16 cellular contexts compared by ENCODE assay signal in genomic region chr3:123416647-123417046, GRCh38. TPM values are rescaled to one million over a fixed set of nuclear protein-coding genes. Genes with fewer than 3 reads are reported as not detected.
"Had no signal": no experiment of that assay in that cellular context is flagged by ENCODE, and none has a peak within 500 bp of the region (broad histone marks: within the 10 kb centered on the region; RNA-seq: fewer than 3 reads in every experiment).

No MANE protein-coding gene starts in this region.

- ATAC-seq: activated T-helper 17 cell treated with anti-CD3 and anti-CD28 coated beads, Interleukin-2, amount 50 U/mL, for 72 hours; naive thymus-derived CD8-positive, alpha-beta T cell had no signal

- H3K9me3 ChIP-seq: tibial nerve had no signal

- H3K4me1 Mint-ChIP-seq: activated CD4-positive, alpha-beta T cell treated with anti-CD3 and anti-CD28 coated beads, Interleukin-2, amount 10 ng/mL, durations not matched to agents 7 days and 5 days; activated T-helper 17 cell treated with anti-CD3 and anti-CD28 coated beads, Interleukin-2, amount 50 U/mL, for 72 hours had no signal

- H3K27ac Mint-ChIP-seq: activated CD4-positive, alpha-beta T cell treated with anti-CD3 and anti-CD28 coated beads, Interleukin-2, amount 10 ng/mL, durations not matched to agents 7 days and 5 days; activated T-helper 17 cell treated with anti-CD3 and anti-CD28 coated beads, Interleukin-2, amount 50 U/mL, for 72 hours; naive thymus-derived CD8-positive, alpha-beta T cell; stimulated activated naive CD8-positive, alpha-beta T cell treated with anti-CD3 and anti-CD28 coated beads, Interleukin-15, Interleukin-2, amounts not matched to agents 100 ng/mL and 50 ng/mL, for 24 hours had no signal

- H3K9me3 Mint-ChIP-seq: activated CD4-positive, alpha-beta T cell treated with anti-CD3 and anti-CD28 coated beads, Interleukin-2, amount 10 ng/mL, durations not matched to agents 7 days and 5 days; activated T-helper 17 cell treated with anti-CD3 and anti-CD28 coated beads, Interleukin-2, amount 50 U/mL, for 72 hours; naive thymus-derived CD8-positive, alpha-beta T cell; stimulated activated naive CD8-positive, alpha-beta T cell treated with anti-CD3 and anti-CD28 coated beads, Interleukin-15, Interleukin-2, amounts not matched to agents 100 ng/mL and 50 ng/mL, for 24 hours had no signal

- H3K27me3 ChIP-seq: tibial nerve had no signal

- H3K27me3 Mint-ChIP-seq: activated CD4-positive, alpha-beta T cell treated with anti-CD3 and anti-CD28 coated beads, Interleukin-2, amount 10 ng/mL, durations not matched to agents 7 days and 5 days; activated T-helper 17 cell treated with anti-CD3 and anti-CD28 coated beads, Interleukin-2, amount 50 U/mL, for 72 hours; stimulated activated naive CD8-positive, alpha-beta T cell treated with anti-CD3 and anti-CD28 coated beads, Interleukin-15, Interleukin-2, amounts not matched to agents 100 ng/mL and 50 ng/mL, for 24 hours had no signal

- DNase-seq: activated CD4-positive, alpha-beta T cell treated with anti-CD3 and anti-CD28 coated beads, Interleukin-2, amount 10 ng/mL, durations not matched to agents 7 days and 5 days; activated CD4-positive, CD25-positive, alpha-beta regulatory T cell; activated naive CD4-positive, alpha-beta T cell treated with anti-CD3 and anti-CD28 coated beads, Interleukin-2, amount 50 U/mL, for 16 hours; activated T-cell treated with anti-CD3 and anti-CD28 coated beads for 4 hours; amygdala; hypothalamus; kidney glomerular epithelial cell; SIG-M5; stimulated activated CD4-positive, alpha-beta T cell treated with anti-CD3 and anti-CD28 coated beads, Interleukin-15, amount 100 ng/mL, for 24 hours; stimulated activated CD4-positive, alpha-beta T cell treated with anti-CD3 and anti-CD28 coated beads, Interleukin-4, amount 100 ng/mL, for 24 hours; T-helper 2 cell had no signal

- H3K36me3 Mint-ChIP-seq: naive thymus-derived CD8-positive, alpha-beta T cell had no signal

- H3K4me3 Mint-ChIP-seq: activated CD4-positive, alpha-beta T cell treated with anti-CD3 and anti-CD28 coated beads, Interleukin-2, amount 10 ng/mL, durations not matched to agents 7 days and 5 days; activated T-helper 17 cell treated with anti-CD3 and anti-CD28 coated beads, Interleukin-2, amount 50 U/mL, for 72 hours; naive thymus-derived CD8-positive, alpha-beta T cell; stimulated activated naive CD8-positive, alpha-beta T cell treated with anti-CD3 and anti-CD28 coated beads, Interleukin-15, Interleukin-2, amounts not matched to agents 100 ng/mL and 50 ng/mL, for 24 hours had no signal

- H3K4me3 ChIP-seq: tibial nerve had no signal

- H3K36me3 ChIP-seq: tibial nerve had no signal

RNA-seq across cellular contexts. Expression of gene ADCY5, which starts 32.2 kb away (rescaled TPM):
- total RNA-seq: activated CD4-positive, alpha-beta T cell treated with anti-CD3 and anti-CD28 coated beads, Interleukin-2, amount 10 ng/mL, durations not matched to agents 7 days and 5 days; activated CD8-positive, alpha-beta memory T cell treated with anti-CD3 and anti-CD28 coated beads for 36 hours; activated T-helper 17 cell treated with anti-CD3 and anti-CD28 coated beads, Interleukin-2, amount 50 U/mL, for 72 hours; naive thymus-derived CD8-positive, alpha-beta T cell had no signal
